Comparison of ENCODE assay signal across 9 cellular contexts in genomic region chr7:27098493-27099223, GRCh38. TPM values are rescaled to one million over a fixed set of nuclear protein-coding genes. Genes with fewer than 3 reads are reported as not detected.
DNase-seq lines count a peak whose midpoint lies in the region; ATAC-seq, FAIRE-seq and TF ChIP-seq lines count a peak whose summit lies in the region.
"Had no signal": no experiment of that assay in that cellular context is flagged by ENCODE, and none has a peak within 500 bp of the region (broad histone marks: within the 10 kb centered on the region; RNA-seq: fewer than 3 reads in every experiment).

No MANE protein-coding gene starts in this region.

- DNase-seq in ELF-1 (ENCODE audit: low read depth, low spot score), result peak; percentile 61
- no peak for DNase-seq in T-helper 17 cell
- DNase-seq in hepatocyte (ENCODE audit: low spot score), result no peak
- DNase-seq in retina, result peak; percentile 74
- no peak for DNase-seq in Kasumi-1 (lab: John Stamatoyannopoulos, UW)
- no peak for DNase-seq in frontal cortex (ENCODE audit: low spot score in 2 of 2)
- DNase-seq in substantia nigra (lab: John Stamatoyannopoulos, UW), result no peak
- DNase-seq: activated effector memory CD4-positive, alpha-beta T cell treated with anti-CD3 and anti-CD28 coated beads, Interleukin-2, amount 50 U/mL, for 16 hours had no signal

- peaks cover 83% of the 10 kb centered on the region for H3K27me3 Mint-ChIP-seq in T-helper 17 cell

- FAIRE-seq in frontal cortex (lab: Jason Lieb, UNC), result no peak

- peaks cover 30% of the 10 kb centered on the region for H3K4me1 Mint-ChIP-seq in T-helper 17 cell

- peaks cover 4% of the 10 kb centered on the region for H4K20me1 ChIP-seq in hepatocyte (ENCODE audit: insufficient read depth, poor library complexity, severe bottlenecking)

- H3K27ac Mint-ChIP-seq in T-helper 17 cell, result no peak overlapping the region

- H3K4me1 ChIP-seq in hepatocyte (ENCODE audit: insufficient read depth), result peaks cover 16% of the 10 kb centered on the region

- 10% methylated on average over 39 of the region's 40 CpGs for WGBS in hepatocyte (ENCODE audit: low lambda C conversion rate, missing lambda C conversion rate)

- H3K36me3 ChIP-seq in hepatocyte (replicated peaks; ENCODE audit: insufficient read depth, low read depth), result no peaks in the 10 kb centered on the region

- H3K27me3 ChIP-seq in hepatocyte, result peaks cover 98% of the 10 kb centered on the region

- no peak for ATAC-seq in T-helper 17 cell
- ATAC-seq in GM19351 (IDR thresholded peaks at IDR 0.05; ENCODE audit: unreplicated experiment), result no peak

- H3K4me3 ChIP-seq in hepatocyte, result peak overlapping the region; percentile 14

- H3K4me3 Mint-ChIP-seq in T-helper 17 cell, result peak overlapping the region; percentile 19

- H3K9me2 ChIP-seq in hepatocyte (replicated peaks; ENCODE audit: insufficient read depth), result no peaks in the 10 kb centered on the region

- peak overlapping the region; percentile 91 for H3K4me2 ChIP-seq in hepatocyte

- peaks cover 13% of the 10 kb centered on the region for H3K79me2 ChIP-seq in hepatocyte

- H3K36me3 Mint-ChIP-seq in T-helper 17 cell (ENCODE audit: low read depth), result peaks cover 12% of the 10 kb centered on the region

- H3K9me3 ChIP-seq in T-helper 17 cell (ENCODE audit: control insufficient read depth, low read length, poor library complexity, severe bottlenecking) (no peaks in the 10 kb centered on the region), hepatocyte (ENCODE audit: low read depth) (no peaks in the 10 kb centered on the region)

- TF ChIP-seq CTCF in hepatocyte (IDR thresholded peaks at IDR 0.05; ENCODE audit: poor library complexity), result peak; percentile 18

- H3K27ac ChIP-seq in hepatocyte (peak overlapping the region; percentile 63), substantia nigra (ENCODE audit: low read depth, low read length, poor library complexity, severe bottlenecking) (no peak overlapping the region)

- H2AFZ ChIP-seq in hepatocyte, result no peak overlapping the region

RNA-seq across cellular contexts. Expression of gene HOXA1, which starts 2.9 kb away (rescaled TPM):
- under 1 TPM; 0.60 to 0.72 TPM for total RNA-seq in T-helper 17 cell
- 0.12 and 0.30 TPM in 2 replicates for total RNA-seq in hepatocyte
- polyA plus RNA-seq in hepatocyte, result 0.25 and 0.77 TPM in 2 replicates
- not detected for total RNA-seq in frontal cortex

RNA-seq across cellular contexts. Expression of gene HOXA2, which starts 3.8 kb away (rescaled TPM):
- total RNA-seq in T-helper 17 cell (not detected), hepatocyte (0.36 TPM in 1 of 2 replicates, not detected in the other), frontal cortex (not detected)
- polyA plus RNA-seq in hepatocyte, result 0.07 and 0.81 TPM in 2 replicates

RNA-seq across cellular contexts. Expression of gene HOXA4, which starts 31.9 kb away (rescaled TPM):
- under 1 TPM in 1 of 2 donors, not detected in 1; 0.26 TPM for total RNA-seq in T-helper 17 cell
- 1.3 and 1.4 TPM in 2 replicates for total RNA-seq in hepatocyte
- polyA plus RNA-seq in hepatocyte, result 0.69 and 0.96 TPM in 2 replicates
- not detected for total RNA-seq in frontal cortex

RNA-seq across cellular contexts. Expression of gene HOXA5, which starts 44.8 kb away (rescaled TPM):
- total RNA-seq in T-helper 17 cell, result under 1 TPM in 1 of 2 donors, not detected in 1; 0.26 TPM
- total RNA-seq in hepatocyte, result 0.08 and 0.70 TPM in 2 replicates
- 0.41 and 0.92 TPM in 2 replicates for polyA plus RNA-seq in hepatocyte
- not detected for total RNA-seq in frontal cortex

RNA-seq across cellular contexts. Expression of gene HOXA6, which starts 48.9 kb away (rescaled TPM):
- total RNA-seq in T-helper 17 cell, result not detected
- not detected in 2 replicates for total RNA-seq in hepatocyte
- polyA plus RNA-seq in hepatocyte, result 0.16 and 0.23 TPM in 2 replicates
- not detected for total RNA-seq in frontal cortex

Comparison
In these comparisons a context has a peak if more than half of its experiments do, and no peak if none do; other contexts are left out.
1. DNase-seq: peak in ELF-1 (single experiment) and retina (single experiment); none in T-helper 17 cell (0 of 3), hepatocyte (single experiment), Kasumi-1 (0 of 2), frontal cortex (0 of 2) and substantia nigra (0 of 49).